In genomic region chr3:192915306-192915705, GRCh38 we compare ENCODE assay signal across 1 cellular context.
TF ChIP-seq lines count a peak whose summit lies in the region.

No MANE protein-coding gene starts in this region.

TF ChIP-seq in SK-N-SH, 30 proteins besides CTCF, POLR2A, EP300 and RAD21 (continued from another document):
- TF ChIP-seq FOXJ3 (CRISPR knock-in tag; IDR thresholded peaks at IDR 0.05), result no peak
- no peak for TF ChIP-seq TEAD4 (IDR thresholded peaks at IDR 0.05; ENCODE audit: borderline replicate concordance, insufficient read depth)
- TF ChIP-seq NRF1 (IDR thresholded peaks at IDR 0.05; ENCODE audit: low read depth, low read length), result no peak; the same call in 1 of the 2 replicates
- no peak for TF ChIP-seq POLR2AphosphoS5 (IDR thresholded peaks at IDR 0.05; ENCODE audit: low read depth, low read length)
- TF ChIP-seq SIN3A (IDR thresholded peaks at IDR 0.05; ENCODE audit: borderline replicate concordance, low read depth, low read length), result peak; percentile 55; the same call in 1 of the 2 replicates
- TF ChIP-seq FOXM1 (IDR thresholded peaks at IDR 0.05; ENCODE audit: low read depth), result no peak
- no peak for TF ChIP-seq ZBTB33 (IDR thresholded peaks at IDR 0.05; ENCODE audit: borderline replicate concordance, low read depth)
- TF ChIP-seq SMC3 (IDR thresholded peaks at IDR 0.05; ENCODE audit: low read depth, low read length), result peak; percentile 46
- no peak for TF ChIP-seq FOSL2 (IDR thresholded peaks at IDR 0.05; ENCODE audit: borderline replicate concordance, low read depth)
- no peak; the same call in 1 of the 2 replicates for TF ChIP-seq RFX5 (IDR thresholded peaks at IDR 0.05; ENCODE audit: low read length)
- TF ChIP-seq PBX3 (IDR thresholded peaks at IDR 0.05), result no peak
